ENCODE assay signal across 19 cellular contexts in the genomic region with DNA sequence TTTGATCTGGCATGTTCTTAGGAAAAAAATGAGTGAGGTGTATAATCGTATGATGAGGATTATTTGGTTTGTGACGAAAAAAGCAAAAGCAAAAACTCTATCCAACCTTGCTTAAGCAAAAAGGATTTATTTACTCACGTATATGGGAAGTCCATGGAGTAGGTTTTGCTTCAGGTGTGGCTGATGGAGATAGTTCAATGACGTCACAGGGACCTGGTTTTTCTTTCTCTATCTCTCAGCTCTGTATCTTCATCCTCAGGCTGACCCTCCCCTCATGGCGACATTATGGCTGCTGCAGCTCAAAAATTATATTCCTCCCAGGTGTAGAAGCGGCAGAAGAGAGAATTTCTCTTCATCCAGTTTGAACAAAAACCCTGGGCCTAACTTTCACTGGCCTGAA. TPM values are rescaled to one million over a fixed set of nuclear protein-coding genes. Genes with fewer than 3 reads are reported as not detected.
A peak's percentile ranks its signal among the peaks of the same experiment; 100 is the strongest.
DNase-seq lines count a peak whose midpoint lies in the region; ATAC-seq, FAIRE-seq and TF ChIP-seq lines count a peak whose summit lies in the region.
"Had no signal": no experiment of that assay in that cellular context is flagged by ENCODE, and none has a peak within 500 bp of the region (broad histone marks: within the 10 kb centered on the region; RNA-seq: fewer than 3 reads in every experiment).

No MANE protein-coding gene starts in this region.

- WGBS in K562 (ENCODE audit: insufficient coverage, low coverage, missing lambda C conversion rate): 24% methylated on average over 6 of the region's 6 CpGs
- WGBS in esophagus muscularis mucosa: 89% methylated on average over 6 of the region's 6 CpGs

- TF ChIP-seq CTCF in right atrium auricular region (IDR thresholded peaks at IDR 0.05): no peak
- TF ChIP-seq CTCF in K562 (IDR thresholded peaks at IDR 0.05 in 2 of 3, conservative IDR thresholded peaks at IDR 0.05 in 1 of 3; ENCODE audit: insufficient read depth in 2 of 3, low read depth in 1 of 3, low read length in 3 of 3): no peak
- no peak for TF ChIP-seq CTCF in esophagus muscularis mucosa (IDR thresholded peaks at IDR 0.05)
- TF ChIP-seq CTCF in gastrocnemius medialis (IDR thresholded peaks at IDR 0.05 in 4 of 5, conservative IDR thresholded peaks at IDR 0.05 in 1 of 5): no peak

- no peak overlapping the region for H3K4me2 ChIP-seq in K562 (ENCODE audit: insufficient read depth, low read length)

- no peak for TF ChIP-seq RAD21 in K562 (CRISPR knock-in tag; conservative IDR thresholded peaks at IDR 0.05 in 1 of 2, IDR thresholded peaks at IDR 0.05 in 1 of 2)

- in situ Hi-C loops in K562 (cut with MboI) (no loop called here), gastrocnemius medialis (cut with MboI; ENCODE audit: low sequenced_read_pairs in 4 of 4) (loop anchor here in 1 of 4 donors (25.0 kb wide), 1 partner anchor 348 kb away; no protein-coding TSS in a partner anchor)

- H3K27me3 ChIP-seq in right atrium auricular region (no peaks in the 10 kb centered on the region), K562 (ENCODE audit: control insufficient read depth in 2 of 2, insufficient read depth in 2 of 2, low read length in 2 of 2) (no peaks in the 10 kb centered on the region), esophagus muscularis mucosa (no peaks in the 10 kb centered on the region), gastrocnemius medialis (no peaks in the 10 kb centered on the region)
- H3K27me3 ChIP-seq: BE2C had no signal

- no peaks in the 10 kb centered on the region for H3K36me3 ChIP-seq in right atrium auricular region
- H3K36me3 ChIP-seq in K562 (ENCODE audit: control insufficient read depth, insufficient read depth, low read length): no peaks in the 10 kb centered on the region
- H3K36me3 ChIP-seq in esophagus muscularis mucosa: no peaks in the 10 kb centered on the region
- H3K36me3 ChIP-seq in gastrocnemius medialis: no peaks in the 10 kb centered on the region
- H3K36me3 ChIP-seq: BE2C had no signal

- no peaks in the 10 kb centered on the region for H3K79me2 ChIP-seq in K562 (ENCODE audit: control insufficient read depth, insufficient read depth, low read length)

- no peak for TF ChIP-seq EP300 in K562 (IDR thresholded peaks at IDR 0.05; ENCODE audit: low read length)
- TF ChIP-seq EP300 in esophagus muscularis mucosa (IDR thresholded peaks at IDR 0.05): no peak

- CTCF ChIA-PET in K562 (lab: Yijun Ruan, JAX; ENCODE audit: low intra/inter-chr PET ratio): no interaction called here

- H3K9me3 ChIP-seq in right atrium auricular region (no peaks in the 10 kb centered on the region), K562 (replicated peaks; ENCODE audit: control insufficient read depth, insufficient read depth, low read depth, low read length) (no peaks in the 10 kb centered on the region), esophagus muscularis mucosa (no peaks in the 10 kb centered on the region), gastrocnemius medialis (no peaks in the 10 kb centered on the region)
- H3K9me3 ChIP-seq: BE2C had no signal

- H3K9ac ChIP-seq in K562 (ENCODE audit: insufficient read depth in 1 of 2, low read depth in 2 of 2, low read length in 2 of 2): no peak overlapping the region

- H3K9me1 ChIP-seq in K562 (ENCODE audit: control insufficient read depth, insufficient read depth, low read length): no peaks in the 10 kb centered on the region

- intact Hi-C loops in Right ventricle myocardium inferior (cut with DNase I): no loop called here
- intact Hi-C loops in K562 (cut with micrococcal nuclease): no loop called here
- intact Hi-C loops in esophagus muscularis mucosa (cut with DNase I): no loop called here
- intact Hi-C loops in gastrocnemius medialis (cut with DNase I; ENCODE audit: low total_unique reads): no loop called here

- H4K20me1 ChIP-seq in K562 (replicated peaks; ENCODE audit: control insufficient read depth, insufficient read depth, low read length): no peaks in the 10 kb centered on the region

- POLR2A ChIA-PET in K562 (lab: Yijun Ruan, JAX): no interaction called here

- no peak for FAIRE-seq in K562 (lab: Jason Lieb, UNC)
- FAIRE-seq: A204.1, G401.6, GM12892, GM18507, H1 had no signal

- TF ChIP-seq POLR2A in K562 (conservative IDR thresholded peaks at IDR 0.05) (no peak), esophagus muscularis mucosa (IDR thresholded peaks at IDR 0.05; ENCODE audit: low read depth) (no peak), gastrocnemius medialis (IDR thresholded peaks at IDR 0.05) (no peak)

- H2AFZ ChIP-seq in K562 (ENCODE audit: low read depth, low read length): no peak overlapping the region

- ATAC-seq in Right ventricle myocardium inferior: no peak
- ATAC-seq in K562: no peak
- no peak for ATAC-seq in GM18909 (IDR thresholded peaks at IDR 0.05; ENCODE audit: poor library complexity, unreplicated experiment)
- no peak for ATAC-seq in gastrocnemius medialis

- H3K4me3 ChIP-seq in right atrium auricular region (no peak overlapping the region), K562 (no peak overlapping the region), esophagus muscularis mucosa (no peak overlapping the region), gastrocnemius medialis (no peak overlapping the region)

- BruUV-seq in K562 (replicated peaks; lab: Mats Ljungman, UMichigan): no TSS peak

- no peak overlapping the region for H3K27ac ChIP-seq in right atrium auricular region
- H3K27ac ChIP-seq in K562 (ENCODE audit: extremely low read depth, low read depth, low read length): no peak overlapping the region
- H3K27ac ChIP-seq in esophagus muscularis mucosa (replicated peaks in 1 of 4): no peak overlapping the region
- no peak overlapping the region for H3K27ac ChIP-seq in gastrocnemius medialis

- no peaks in the 10 kb centered on the region for H3K4me1 ChIP-seq in right atrium auricular region
- H3K4me1 ChIP-seq in K562 (replicated peaks in 1 of 2; ENCODE audit: control insufficient read depth in 2 of 2, insufficient read depth in 2 of 2, low read length in 2 of 2): peaks cover 0 to 1% of the 10 kb centered on the region in 2 experiments; a peak in 2 of 5 replicates
- peaks cover 0 to 5% (median 2%) of the 10 kb centered on the region in 4 donors for H3K4me1 ChIP-seq in esophagus muscularis mucosa
- peaks cover 0 to under 1% of the 10 kb centered on the region in 2 donors for H3K4me1 ChIP-seq in gastrocnemius medialis
- H3K4me1 ChIP-seq: BE2C had no signal

- DNase-seq in right atrium auricular region (ENCODE audit: low spot score) (peak; percentile 5), Right ventricle myocardium inferior (ENCODE audit: missing footprints) (no peak), K562 (ENCODE audit: extremely low read depth in 1 of 4, low spot score in 3 of 4) (no peak), esophagus muscularis mucosa (ENCODE audit: extremely low spot score) (peak; percentile 37), gastrocnemius medialis (no peak)
- DNase-seq: ACHN; BE2C; C1 segment of cervical spinal cord; CD4-positive, CD25-positive, alpha-beta regulatory T cell; CD8-positive, alpha-beta memory T cell; COR-L47; DMS 273 treated with DMSO at 0.1 percent for 48 hours; H9 had no signal

RNA-seq across cellular contexts. Expression of gene TMSB10, which starts 8.9 kb away (rescaled TPM):
- total RNA-seq in right atrium auricular region (1,000 to 10,000 TPM; 1,113 to 1,769 TPM), Right ventricle myocardium inferior (571 TPM), K562 (2014; rRNA removed) (1,173 and 2,226 TPM in 2 replicates), K562 (2014; rRNA removed; fragmentation: Illumina TruSeq; extraction: Trizol) (959 and 1,048 TPM in 2 replicates), K562 (2015; rRNA removed; fragmentation: Illumina TruSeq; extraction: Trizol) (1,394 and 1,397 TPM in 2 replicates), K562 (2021) (583 and 608 TPM in 2 replicates), esophagus muscularis mucosa (1,000 to 10,000 TPM; 1,300 to 2,755 (median 1,711) TPM), gastrocnemius medialis (100 to 1,000 TPM; 329 to 954 (median 486) TPM)
- total RNA-seq in K562 (2011; cell fraction: chromatin; rRNA removed; ENCODE audit: low replicate concordance): 30.5 and 48.2 TPM in 2 replicates
- 34.2 and 70.4 TPM in 2 replicates for total RNA-seq in K562 (2011; cell fraction: nucleolus; rRNA removed)
- 75.8 and 139 TPM in 2 replicates for total RNA-seq in K562 (2011; cell fraction: nucleoplasm; rRNA removed)
- polyA plus RNA-seq in K562 (2011; rRNA removed) (266 and 531 TPM in 2 replicates), K562 (2014; fragmentation: Illumina TruSeq; extraction: Trizol) (1,329 TPM in 2 replicates), K562 (2014; fragmentation: Nextera tagmentation; extraction: Ambion mirVana) (100 to 1,000 TPM; 382 to 669 TPM), K562 (2014; rRNA removed) (1,359 and 1,607 TPM in 2 replicates)
- 433 and 683 TPM in 2 replicates for polyA plus RNA-seq in K562 (2011; cell fraction: cytosol; rRNA removed)
- polyA plus RNA-seq in K562 (2011; cell fraction: nucleus; rRNA removed): 284 and 308 TPM in 2 replicates
- polyA plus RNA-seq in K562 (2012): 1,629 and 1,914 TPM in 2 replicates
- polyA minus RNA-seq in K562 (2011; rRNA and poly(A)+ RNA removed): 163 and 256 TPM in 2 replicates
- 121 and 183 TPM in 2 replicates for polyA minus RNA-seq in K562 (2011; cell fraction: cytosol; rRNA and poly(A)+ RNA removed)
- 21.8 and 28.5 TPM in 2 replicates for polyA minus RNA-seq in K562 (2011; cell fraction: nucleus; rRNA and poly(A)+ RNA removed)

RNA-seq across cellular contexts. Expression of gene TRABD2A, which starts 33.5 kb away (rescaled TPM):
- total RNA-seq in right atrium auricular region (1 to 10 TPM; 1.2 to 1.7 TPM), Right ventricle myocardium inferior (0.73 TPM), K562 (2014; rRNA removed) (0.12 and 0.18 TPM in 2 replicates), K562 (2014; rRNA removed; fragmentation: Illumina TruSeq; extraction: Trizol) (0.16 and 0.25 TPM in 2 replicates), K562 (2015; rRNA removed; fragmentation: Illumina TruSeq; extraction: Trizol) (0.36 TPM in 1 of 2 replicates, not detected in the other), K562 (2021) (0.31 and 0.33 TPM in 2 replicates), esophagus muscularis mucosa (1 to 10 TPM; 1.2 to 3.0 (median 2.1) TPM), gastrocnemius medialis (under 1 TPM; 0.27 to 0.97 (median 0.64) TPM)
- 0.42 TPM in 1 of 2 replicates, not detected in the other for total RNA-seq in K562 (2011; cell fraction: chromatin; rRNA removed; ENCODE audit: low replicate concordance)
- total RNA-seq in K562 (2011; cell fraction: nucleolus; rRNA removed): 0.17 and 0.79 TPM in 2 replicates
- 0.44 and 0.53 TPM in 2 replicates for total RNA-seq in K562 (2011; cell fraction: nucleoplasm; rRNA removed)
- polyA plus RNA-seq in K562 (2011; rRNA removed) (0.14 and 0.45 TPM in 2 replicates), K562 (2014; fragmentation: Illumina TruSeq; extraction: Trizol) (0.07 TPM in 1 of 2 replicates, not detected in the other), K562 (2014; fragmentation: Nextera tagmentation; extraction: Ambion mirVana) (under 1 TPM; 0.08 to 0.38 TPM), K562 (2014; rRNA removed) (0.09 TPM in 1 of 2 replicates, not detected in the other)
- 0.41 and 0.49 TPM in 2 replicates for polyA plus RNA-seq in K562 (2011; cell fraction: cytosol; rRNA removed)
- 0.36 TPM in 1 of 2 replicates, not detected in the other for polyA plus RNA-seq in K562 (2011; cell fraction: nucleus; rRNA removed)
- polyA plus RNA-seq in K562 (2012): 0.25 and 0.47 TPM in 2 replicates
- 0.42 and 0.95 TPM in 2 replicates for polyA minus RNA-seq in K562 (2011; rRNA and poly(A)+ RNA removed)
- 0.48 TPM in 1 of 2 replicates, not detected in the other for polyA minus RNA-seq in K562 (2011; cell fraction: cytosol; rRNA and poly(A)+ RNA removed)
- polyA minus RNA-seq in K562 (2011; cell fraction: nucleus; rRNA and poly(A)+ RNA removed): 0.11 and 0.54 TPM in 2 replicates

RNA-seq across cellular contexts. Expression of gene KCMF1, which starts 56.6 kb away (rescaled TPM):
- 10 to 100 TPM; 53.1 to 69.5 TPM for total RNA-seq in right atrium auricular region
- 87.5 TPM for total RNA-seq in Right ventricle myocardium inferior
- total RNA-seq in K562 (2011; cell fraction: chromatin; rRNA removed; ENCODE audit: low replicate concordance): 25.9 and 38.5 TPM in 2 replicates
- 8.8 and 10.0 TPM in 2 replicates for total RNA-seq in K562 (2011; cell fraction: nucleolus; rRNA removed)
- 17.4 and 18.4 TPM in 2 replicates for total RNA-seq in K562 (2011; cell fraction: nucleoplasm; rRNA removed)
- total RNA-seq in K562 (2014; rRNA removed): 30.7 and 34.7 TPM in 2 replicates
- total RNA-seq in K562 (2014; rRNA removed; fragmentation: Illumina TruSeq; extraction: Trizol): 61.3 and 73.9 TPM in 2 replicates
- 46.5 and 47.0 TPM in 2 replicates for total RNA-seq in K562 (2015; rRNA removed; fragmentation: Illumina TruSeq; extraction: Trizol)
- total RNA-seq in K562 (2021): 68.8 and 69.5 TPM in 2 replicates
- polyA plus RNA-seq in K562 (2011; rRNA removed): 57.7 and 88.2 TPM in 2 replicates
- polyA plus RNA-seq in K562 (2011; cell fraction: cytosol; rRNA removed): 28.6 and 42.6 TPM in 2 replicates
- 23.7 and 33.0 TPM in 2 replicates for polyA plus RNA-seq in K562 (2011; cell fraction: nucleus; rRNA removed)
- polyA plus RNA-seq in K562 (2012): 49.1 and 51.2 TPM in 2 replicates
- 52.0 and 52.8 TPM in 2 replicates for polyA plus RNA-seq in K562 (2014; fragmentation: Illumina TruSeq; extraction: Trizol)
- 1 to 10 TPM; 6.8 to 7.5 TPM for polyA plus RNA-seq in K562 (2014; fragmentation: Nextera tagmentation; extraction: Ambion mirVana)
- polyA plus RNA-seq in K562 (2014; rRNA removed): 36.7 and 43.9 TPM in 2 replicates
- 80.5 and 109 TPM in 2 replicates for polyA minus RNA-seq in K562 (2011; rRNA and poly(A)+ RNA removed)
- polyA minus RNA-seq in K562 (2011; cell fraction: cytosol; rRNA and poly(A)+ RNA removed): 18.0 and 41.3 TPM in 2 replicates
- 8.1 and 14.1 TPM in 2 replicates for polyA minus RNA-seq in K562 (2011; cell fraction: nucleus; rRNA and poly(A)+ RNA removed)
- 10 to 100 TPM; 48.0 to 73.1 (median 65.4) TPM for total RNA-seq in esophagus muscularis mucosa
- total RNA-seq in gastrocnemius medialis: 100 to 1,000 TPM; 158 to 178 (median 165) TPM

Comparison
In these comparisons a context has a peak if more than half of its experiments do, and no peak if none do; other contexts are left out.
1. DNase-seq: peak in right atrium auricular region (single experiment) and esophagus muscularis mucosa (single experiment); none in Right ventricle myocardium inferior (single experiment), K562 (0 of 4) and gastrocnemius medialis (0 of 2).